Comparison of ENCODE assay signal across 38 cellular contexts in genomic region chr17:27770877-27771276, GRCh38. TPM values are rescaled to one million over a fixed set of nuclear protein-coding genes. Genes with fewer than 3 reads are reported as not detected.
A peak's percentile ranks its signal among the peaks of the same experiment; 100 is the strongest.
DNase-seq lines count a peak whose midpoint lies in the region; ATAC-seq, FAIRE-seq and TF ChIP-seq lines count a peak whose summit lies in the region.
"Had no signal": no experiment of that assay in that cellular context is flagged by ENCODE, and none has a peak within 500 bp of the region (broad histone marks: within the 10 kb centered on the region; RNA-seq: fewer than 3 reads in every experiment).

No MANE protein-coding gene starts in this region.

- no peak overlapping the region for H3K56ac ChIP-seq in H1 (replicated peaks; ENCODE audit: insufficient read length, low read depth, low read length)

- no peaks in the 10 kb centered on the region for H3K9me3 ChIP-seq in H1 (ENCODE audit: insufficient read depth in 2 of 2, low read depth in 1 of 2, low read length in 1 of 2)
- peaks cover 1% of the 10 kb centered on the region for H3K9me3 ChIP-seq in trophoblast cell (ENCODE audit: insufficient read depth, low read depth, low read length)
- H3K9me3 ChIP-seq: A549; BE2C; BLaER1; BLaER1 treated with 17β-estradiol and CSF1 and Interleukin-3, amounts not matched to agents 10 nM and 100 nM; Caco-2 had no signal

- WGBS in H1 (ENCODE audit: extremely low coverage in 1 of 2, insufficient coverage in 1 of 2, insufficient read length in 1 of 2, insufficient replicate concordance in 2 of 2, low coverage in 1 of 2, low lambda C conversion rate in 2 of 2, missing lambda C conversion rate in 1 of 2), 2 experiments: 92% methylated on average over 9 of the region's 9 CpGs; no CpG with 5 or more reads in 1 of the 2 experiments
- no CpG with 5 or more reads among the region's 9 CpGs for WGBS in trophoblast cell (ENCODE audit: extremely low coverage, insufficient coverage, insufficient read length)

- no peaks in the 10 kb centered on the region for H3K36me3 ChIP-seq in H1 (ENCODE audit: control insufficient read depth in 2 of 4, insufficient read depth in 4 of 4, low read length in 3 of 4)
- H3K36me3 ChIP-seq in trophoblast cell (ENCODE audit: control insufficient read depth in 1 of 2, insufficient read depth in 2 of 2, low read length in 2 of 2): peaks cover 0 to 3% of the 10 kb centered on the region in 2 experiments
- H3K36me3 ChIP-seq: BE2C; BLaER1; BLaER1 treated with 17β-estradiol and CSF1 and Interleukin-3, amounts not matched to agents 10 nM and 100 nM had no signal

- H3K4me1 ChIP-seq in H1 (replicated peaks in 1 of 4; ENCODE audit: control insufficient read depth in 3 of 4, insufficient read depth in 4 of 4, low read length in 3 of 4) (peaks cover 0 to 6% (median 0%) of the 10 kb centered on the region in 4 experiments; a peak in 1 of 7 replicates), trophoblast cell (ENCODE audit: control insufficient read depth in 1 of 2, insufficient read depth in 2 of 2, low read length in 2 of 2) (no peaks in the 10 kb centered on the region)
- H3K4me1 ChIP-seq: A549, BE2C, Caco-2 had no signal

- CTCF ChIA-PET in H1 (lab: Charles Lee; ENCODE audit: partially characterized antibody): interaction anchor here (3.0 to 7.7 kb wide), 4 partner anchors 11 to 116 kb away, joined by 10 to 52 read pairs (median 22); no protein-coding TSS in a partner anchor
- CTCF ChIA-PET in GM10248 (lab: Yijun Ruan, JAX): interaction anchor here (1.4 to 3.1 kb wide), 3 partner anchors 11 to 15 kb away, joined by 3 to 15 read pairs (median 5); no protein-coding TSS in a partner anchor

- H2AK5ac ChIP-seq in H1 (ENCODE audit: low read depth, low read length): no peak overlapping the region
- H2AK5ac ChIP-seq in trophoblast cell (ENCODE audit: low read length): no peak overlapping the region

- H4K12ac ChIP-seq in trophoblast cell (ENCODE audit: low read depth, low read length): no peak overlapping the region

- no peak overlapping the region for H3K4me2 ChIP-seq in H1 (ENCODE audit: insufficient read depth in 1 of 2, low read depth in 2 of 2, low read length in 2 of 2)
- H3K4me2 ChIP-seq in trophoblast cell (ENCODE audit: low read length): no peak overlapping the region
- H3K4me2 ChIP-seq: A549; BLaER1; BLaER1 treated with 17β-estradiol and CSF1 and Interleukin-3, amounts not matched to agents 10 nM and 100 nM had no signal

- TF ChIP-seq CTCF in H1 (IDR thresholded peaks at IDR 0.05; ENCODE audit: control extremely low read depth in 1 of 3, insufficient read depth in 1 of 3, low read depth in 1 of 3, low read length in 3 of 3) (no peak), GM10248 (IDR thresholded peaks at IDR 0.05; ENCODE audit: control extremely low read depth, extremely low read depth, low read depth, missing control alignments) (no peak)

- no peak overlapping the region for H4K91ac ChIP-seq in H1 (replicated peaks; ENCODE audit: insufficient read length, low read length)
- H4K91ac ChIP-seq in trophoblast cell (ENCODE audit: low read depth, low read length): no peak overlapping the region

- no peak overlapping the region; the same call in 1 of the 2 replicates for H4K8ac ChIP-seq in H1 (ENCODE audit: extremely low read depth, insufficient read depth, low read length)
- H4K8ac ChIP-seq in trophoblast cell (ENCODE audit: low read depth, low read length): no peak overlapping the region

- no peak for FAIRE-seq in H1 (lab: Jason Lieb, UNC)
- FAIRE-seq: A204.1, A549, D721Med had no signal

- H3K14ac ChIP-seq in H1 (ENCODE audit: insufficient read length) (no peak overlapping the region), trophoblast cell (ENCODE audit: low read length) (no peak overlapping the region)

- no peak for TF ChIP-seq POLR2A in H1 (IDR thresholded peaks at IDR 0.05; ENCODE audit: control extremely low read depth in 1 of 2, low read depth in 2 of 2, low read length in 2 of 2)
- no peak for TF ChIP-seq POLR2A in GM18505 (IDR thresholded peaks at IDR 0.05; ENCODE audit: borderline replicate concordance, extremely low read depth, insufficient read depth, insufficient read length)

- no peak overlapping the region for H4K5ac ChIP-seq in H1 (ENCODE audit: insufficient read length, low read depth, low read length)

- POLR2A ChIA-PET in H1 (lab: Charles Lee; ENCODE audit: partially characterized antibody): no interaction called here
- POLR2A ChIA-PET in GM10248 (lab: Yijun Ruan, JAX): no interaction called here

- H2BK12ac ChIP-seq in H1 (ENCODE audit: low read depth, low read length) (no peak overlapping the region), trophoblast cell (ENCODE audit: low read length) (no peak overlapping the region)

- H3K18ac ChIP-seq in H1 (ENCODE audit: extremely low read depth, low read length) (no peak overlapping the region), trophoblast cell (ENCODE audit: low read length) (no peak overlapping the region)

- H3K27ac ChIP-seq in H1 (ENCODE audit: low read depth, low read length): no peak overlapping the region
- H3K27ac ChIP-seq in trophoblast cell (ENCODE audit: low read depth, low read length): no peak overlapping the region
- H3K27ac ChIP-seq: 22Rv1; A549; BLaER1; BLaER1 treated with 17β-estradiol and CSF1 and Interleukin-3, amounts not matched to agents 10 nM and 100 nM; C4-2B had no signal

- H2BK15ac ChIP-seq in H1 (ENCODE audit: low read length): peak overlapping the region; percentile 61; the same call in 1 of the 2 replicates

- H3K9ac ChIP-seq in H1 (replicated peaks in 1 of 4; ENCODE audit: extremely low read depth in 1 of 4, low read depth in 3 of 4, low read length in 3 of 4): no peak overlapping the region
- peak overlapping the region; percentile 10 for H3K9ac ChIP-seq in trophoblast cell (ENCODE audit: low read length)
- H3K9ac ChIP-seq: BLaER1; BLaER1 treated with 17β-estradiol and CSF1 and Interleukin-3, amounts not matched to agents 10 nM and 100 nM had no signal

- H3K23me2 ChIP-seq in H1 (ENCODE audit: low read depth, low read length): no peaks in the 10 kb centered on the region

- H3K4me3 ChIP-seq in H1 (ENCODE audit: extremely low read depth in 1 of 4, insufficient read depth in 2 of 4, low read depth in 3 of 4, low read length in 4 of 4) (no peak overlapping the region), trophoblast cell (ENCODE audit: low read depth, low read length) (no peak overlapping the region)
- H3K4me3 ChIP-seq: A549; BLaER1; BLaER1 treated with 17β-estradiol and CSF1 and Interleukin-3, amounts not matched to agents 10 nM and 100 nM had no signal

- H3K27me3 ChIP-seq in H1 (replicated peaks in 1 of 4; ENCODE audit: control insufficient read depth in 3 of 4, extremely low read depth in 1 of 4, insufficient read depth in 3 of 4, low read length in 3 of 4): no peaks in the 10 kb centered on the region
- no peaks in the 10 kb centered on the region for H3K27me3 ChIP-seq in trophoblast cell (ENCODE audit: insufficient read depth, low read length)
- H3K27me3 ChIP-seq: BE2C; BLaER1; BLaER1 treated with 17β-estradiol and CSF1 and Interleukin-3, amounts not matched to agents 10 nM and 100 nM had no signal

- H3K4ac ChIP-seq in H1 (replicated peaks; ENCODE audit: insufficient read length, low read depth, low read length) (no peak overlapping the region), trophoblast cell (ENCODE audit: low read depth, low read length) (no peak overlapping the region)

- H2BK120ac ChIP-seq in H1 (replicated peaks; ENCODE audit: low read depth, low read length) (no peak overlapping the region), trophoblast cell (ENCODE audit: insufficient read depth, low read length, poor library complexity) (no peak overlapping the region)

- H2BK5ac ChIP-seq in H1 (ENCODE audit: low read depth, low read length) (no peak overlapping the region), trophoblast cell (ENCODE audit: low read depth, low read length, poor library complexity) (no peak overlapping the region)

- H2AFZ ChIP-seq in H1 (ENCODE audit: low read length): no peak overlapping the region
- no peak overlapping the region for H2AFZ ChIP-seq in trophoblast cell (ENCODE audit: insufficient read depth, low read length, poor library complexity)

- no peaks in the 10 kb centered on the region for H4K20me1 ChIP-seq in H1 (replicated peaks in 1 of 2; ENCODE audit: control insufficient read depth in 1 of 2, insufficient read depth in 2 of 2, low read length in 2 of 2)
- H4K20me1 ChIP-seq: BLaER1; BLaER1 treated with 17β-estradiol and CSF1 and Interleukin-3, amounts not matched to agents 10 nM and 100 nM had no signal

- no peak overlapping the region for H3K23ac ChIP-seq in H1 (ENCODE audit: insufficient read length)
- no peak overlapping the region for H3K23ac ChIP-seq in trophoblast cell (ENCODE audit: low read length)

- no peak for TF ChIP-seq RAD21 in H1 (IDR thresholded peaks at IDR 0.05 in 1 of 2, conservative IDR thresholded peaks at IDR 0.05 in 1 of 2; ENCODE audit: low read depth in 2 of 2, low read length in 2 of 2)

- ATAC-seq in esophagus mucosa (peak; percentile 22), GM18505 (IDR thresholded peaks at IDR 0.05; ENCODE audit: unreplicated experiment) (no peak), GM21447 (IDR thresholded peaks at IDR 0.05; ENCODE audit: unreplicated experiment) (no peak)
- ATAC-seq: A549; CD8-positive, alpha-beta T cell had no signal

- TF ChIP-seq EP300 in H1 (IDR thresholded peaks at IDR 0.05; ENCODE audit: borderline replicate concordance in 1 of 2, low read depth in 2 of 2, low read length in 2 of 2): no peak

- DNase-seq in RPMI7951 (ENCODE audit: low read depth): peak; percentile 80
- DNase-seq in H1 (ENCODE audit: low read depth in 1 of 2, low spot score in 2 of 2): no peak
- no peak for DNase-seq in trophoblast cell
- no peak for DNase-seq in GM10248 (ENCODE audit: extremely low spot score)
- DNase-seq in SW480 (ENCODE audit: low spot score): no peak
- DNase-seq: 8988T; ACHN; AML-193; BE2C; C1 segment of cervical spinal cord; Caco-2; Calu3; CD4-positive, alpha-beta memory T cell; CD4-positive, alpha-beta T cell; CD4-positive, CD25-positive, alpha-beta regulatory T cell; CD8-positive, alpha-beta memory T cell; CD8-positive, alpha-beta T cell; COR-L47; DMS 273 treated with DMSO at 0.1 percent for 48 hours; DMS153; DMS53; DMS79; DMS79 treated with DMSO at 0.1 percent for 48 hours; DND-41; EL had no signal

- H3K79me2 ChIP-seq in H1 (ENCODE audit: control insufficient read depth in 1 of 2, insufficient read depth in 2 of 2, low read length in 2 of 2) (no peaks in the 10 kb centered on the region), trophoblast cell (ENCODE audit: control insufficient read depth, insufficient read depth, low read length, poor library complexity) (no peaks in the 10 kb centered on the region)

- H2BK20ac ChIP-seq in H1 (ENCODE audit: low read length): no peak overlapping the region

- no peaks in the 10 kb centered on the region for H3K79me1 ChIP-seq in H1 (ENCODE audit: low read depth, low read length)
- H3K79me1 ChIP-seq in trophoblast cell (ENCODE audit: low read length): no peaks in the 10 kb centered on the region

RNA-seq across cellular contexts. Expression of gene NOS2, which starts 29.5 kb away (rescaled TPM):
- 18.7 and 18.9 TPM in 2 replicates for total RNA-seq in RPMI7951 (2014; rRNA removed; shearing (Covaris generic))
- total RNA-seq in H1 (2021; fragmentation: NEBNext Ultra II Directional; extraction: Animal tissue kit (Norgen Biotek cat#: 25700)): 1.8 and 1.9 TPM in 2 replicates
- polyA plus RNA-seq in H1 (2011; rRNA removed): 1.0 and 1.6 TPM in 2 replicates
- 0.83 TPM for polyA plus RNA-seq in H1 (2011; cell fraction: cytosol; rRNA removed)
- 1.8 TPM for polyA plus RNA-seq in H1 (2011; cell fraction: nucleus; rRNA removed)
- polyA plus RNA-seq in H1 (2012, experiment 1 of 2): 0.77 to 1.4 TPM (median 1.2 TPM) in 4 replicates
- 0.79 TPM for polyA plus RNA-seq in H1 (2012, experiment 2 of 2)
- polyA plus RNA-seq in H1 (2013, experiment 1 of 2): 0.89 TPM
- polyA plus RNA-seq in H1 (2013, experiment 2 of 2): 0.81 TPM
- polyA minus RNA-seq in H1 (2011; rRNA and poly(A)+ RNA removed): 1.1 TPM in 2 replicates
- polyA minus RNA-seq in H1 (2011; cell fraction: cytosol; rRNA and poly(A)+ RNA removed): 0.37 TPM
- 1.00 TPM for polyA minus RNA-seq in H1 (2011; cell fraction: nucleus; rRNA and poly(A)+ RNA removed)
- not detected for total RNA-seq in esophagus mucosa
- 64.6 and 66.1 TPM in 2 replicates for polyA plus RNA-seq in trophoblast cell (2013)
- total RNA-seq: A172, Calu3 had no signal
- polyA plus RNA-seq: AG04450; CD14-positive monocyte; CD4-positive, CD25-positive, alpha-beta regulatory T cell; CD8-positive, alpha-beta memory T cell had no signal
